8 cellular contexts compared by ENCODE assay signal in the genomic region with DNA sequence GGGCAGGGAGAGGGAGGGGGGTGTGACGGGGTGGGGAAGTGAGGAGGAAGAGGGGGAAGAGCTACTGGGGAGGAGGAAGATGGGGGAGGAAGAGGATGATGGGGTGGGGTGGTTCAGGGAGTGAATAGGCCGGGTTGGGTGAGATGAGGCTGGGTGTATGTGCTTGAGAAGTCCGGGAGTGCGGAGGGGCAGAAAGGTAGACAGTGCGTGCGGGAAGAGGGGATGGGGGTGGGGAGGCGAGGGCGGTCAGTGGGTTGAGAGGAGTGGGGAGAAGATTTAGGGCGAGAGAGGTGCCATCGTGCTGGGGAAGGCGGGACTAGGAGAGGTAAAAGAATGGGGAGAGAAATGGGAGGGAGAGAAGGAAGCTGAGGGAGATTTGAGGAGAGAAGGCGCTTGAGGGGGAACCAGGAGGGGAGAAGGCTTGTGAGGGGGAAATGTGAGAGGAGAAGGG. TPM values are rescaled to one million over a fixed set of nuclear protein-coding genes. Genes with fewer than 3 reads are reported as not detected.
DNase-seq lines count a peak whose midpoint lies in the region; ATAC-seq lines count a peak whose summit lies in the region.

No MANE protein-coding gene starts in this region.

- no peak for DNase-seq in central memory CD8-positive, alpha-beta T cell (ENCODE audit: low spot score in 2 of 2)
- DNase-seq in stimulated activated naive CD8-positive, alpha-beta T cell treated with anti-CD3 and anti-CD28 coated beads, Interleukin-15, amount 100 ng/mL, for 72 hours, result no peak
- DNase-seq in stimulated activated CD4-positive, alpha-beta T cell treated with anti-CD3 and anti-CD28 coated beads, Interleukin-12 subunit alpha, Interleukin-12 subunit beta, amount 100 ng/mL, for 4 hours, result no peak

- peak overlapping the region; percentile 88 to 97 (median 94) for H3K4me3 Mint-ChIP-seq in IgD-negative memory B cell
- H3K4me3 Mint-ChIP-seq in central memory CD8-positive, alpha-beta T cell, result peak overlapping the region; percentile 48
- H3K4me3 Mint-ChIP-seq in stimulated activated naive CD8-positive, alpha-beta T cell treated with anti-CD3 and anti-CD28 coated beads, Interleukin-15, amount 100 ng/mL, for 72 hours, result peak overlapping the region; percentile 56 to 69

- H3K4me1 Mint-ChIP-seq in IgD-negative memory B cell, result peaks cover 28 to 50% (median 43%) of the 10 kb centered on the region in 3 donors
- H3K4me1 Mint-ChIP-seq in central memory CD8-positive, alpha-beta T cell, result peaks cover 14% of the 10 kb centered on the region
- peaks cover 29% of the 10 kb centered on the region for H3K4me1 Mint-ChIP-seq in stimulated activated naive CD8-positive, alpha-beta T cell treated with anti-CD3 and anti-CD28 coated beads, Interleukin-15, amount 100 ng/mL, for 72 hours

- no peaks in the 10 kb centered on the region for H3K27me3 Mint-ChIP-seq in IgD-negative memory B cell
- H3K27me3 Mint-ChIP-seq in central memory CD8-positive, alpha-beta T cell, result peaks cover 11% of the 10 kb centered on the region
- H3K27me3 Mint-ChIP-seq in stimulated activated naive CD8-positive, alpha-beta T cell treated with anti-CD3 and anti-CD28 coated beads, Interleukin-15, amount 100 ng/mL, for 72 hours, result peaks cover 4% of the 10 kb centered on the region

- no peaks in the 10 kb centered on the region for H3K27me3 ChIP-seq in layer of hippocampus (ENCODE audit: control insufficient read depth, insufficient read depth, low read length)

- H3K27ac ChIP-seq in layer of hippocampus (ENCODE audit: low read depth, low read length), result peak overlapping the region; percentile 62

- no peaks in the 10 kb centered on the region for H3K9me3 Mint-ChIP-seq in IgD-negative memory B cell
- H3K9me3 Mint-ChIP-seq in central memory CD8-positive, alpha-beta T cell, result no peaks in the 10 kb centered on the region
- no peaks in the 10 kb centered on the region for H3K9me3 Mint-ChIP-seq in stimulated activated naive CD8-positive, alpha-beta T cell treated with anti-CD3 and anti-CD28 coated beads, Interleukin-15, amount 100 ng/mL, for 72 hours

- ATAC-seq in central memory CD8-positive, alpha-beta T cell (replicated peaks; ENCODE audit: extremely low read depth, poor library complexity, severe bottlenecking), result no peak
- no peak for ATAC-seq in stimulated activated naive CD8-positive, alpha-beta T cell treated with anti-CD3 and anti-CD28 coated beads, Interleukin-15, amount 100 ng/mL, for 72 hours
- ATAC-seq in HG02973 (IDR thresholded peaks at IDR 0.05; ENCODE audit: unreplicated experiment) (no peak), HG02852 (IDR thresholded peaks at IDR 0.05; ENCODE audit: unreplicated experiment) (no peak), GM21515 (IDR thresholded peaks at IDR 0.05; ENCODE audit: unreplicated experiment) (no peak)

- peaks cover 5% of the 10 kb centered on the region for H3K36me3 Mint-ChIP-seq in IgD-negative memory B cell
- H3K36me3 Mint-ChIP-seq in central memory CD8-positive, alpha-beta T cell (ENCODE audit: insufficient read depth), result no peaks in the 10 kb centered on the region

- peak overlapping the region; percentile 86 to 96 (median 92) for H3K27ac Mint-ChIP-seq in IgD-negative memory B cell
- no peak overlapping the region for H3K27ac Mint-ChIP-seq in central memory CD8-positive, alpha-beta T cell (ENCODE audit: low read depth)
- peak overlapping the region in 1 of 2 donors; percentile 62 for H3K27ac Mint-ChIP-seq in stimulated activated naive CD8-positive, alpha-beta T cell treated with anti-CD3 and anti-CD28 coated beads, Interleukin-15, amount 100 ng/mL, for 72 hours

RNA-seq across cellular contexts. Expression of a gene that starts 30.9 kb away (rescaled TPM):
- polyA plus RNA-seq in IgD-negative memory B cell, result 4.9 TPM
